ENCODE assay signal across 1 cellular context in genomic region chr20:25696384-25697131, GRCh38.
TF ChIP-seq lines count a peak whose summit lies in the region.

Gene ZNF337, minus strand, starts transcription at chr20:25696853. Its CDS starts 10,436 bp downstream, at chr20:25686417.

TF ChIP-seq in GM12878, 131 proteins besides CTCF, POLR2A, EP300 and RAD21 (continued from another document):
- TF ChIP-seq ZBTB40 (IDR thresholded peaks at IDR 0.05; ENCODE audit: borderline replicate concordance), result peak; percentile 81
- peak; percentile 74; the same call in 1 of the 2 replicates for TF ChIP-seq NR2F1 (conservative IDR thresholded peaks at IDR 0.05)
- TF ChIP-seq YY1 (IDR thresholded peaks at IDR 0.05; ENCODE audit: low read depth, low read length), result peak; percentile 55; the same call in 1 of the 2 replicates
- TF ChIP-seq ZBED1 (IDR thresholded peaks at IDR 0.05; ENCODE audit: borderline replicate concordance), result no peak
- no peak for TF ChIP-seq MYC (IDR thresholded peaks at IDR 0.05; ENCODE audit: insufficient read depth, insufficient read length, insufficient replicate concordance, low read length, severe bottlenecking)
- TF ChIP-seq IKZF2 (IDR thresholded peaks at IDR 0.05), result peak; percentile 42 to 50; a peak in 3 of 4 replicates
- TF ChIP-seq HSF1 (IDR thresholded peaks at IDR 0.05; ENCODE audit: low read depth, low read length), result no peak; the same call in 1 of the 2 replicates
- peak; percentile 88; the same call in 1 of the 2 replicates for TF ChIP-seq ASH2L (IDR thresholded peaks at IDR 0.05; ENCODE audit: borderline replicate concordance, low read depth)
- TF ChIP-seq, protein P1, sequence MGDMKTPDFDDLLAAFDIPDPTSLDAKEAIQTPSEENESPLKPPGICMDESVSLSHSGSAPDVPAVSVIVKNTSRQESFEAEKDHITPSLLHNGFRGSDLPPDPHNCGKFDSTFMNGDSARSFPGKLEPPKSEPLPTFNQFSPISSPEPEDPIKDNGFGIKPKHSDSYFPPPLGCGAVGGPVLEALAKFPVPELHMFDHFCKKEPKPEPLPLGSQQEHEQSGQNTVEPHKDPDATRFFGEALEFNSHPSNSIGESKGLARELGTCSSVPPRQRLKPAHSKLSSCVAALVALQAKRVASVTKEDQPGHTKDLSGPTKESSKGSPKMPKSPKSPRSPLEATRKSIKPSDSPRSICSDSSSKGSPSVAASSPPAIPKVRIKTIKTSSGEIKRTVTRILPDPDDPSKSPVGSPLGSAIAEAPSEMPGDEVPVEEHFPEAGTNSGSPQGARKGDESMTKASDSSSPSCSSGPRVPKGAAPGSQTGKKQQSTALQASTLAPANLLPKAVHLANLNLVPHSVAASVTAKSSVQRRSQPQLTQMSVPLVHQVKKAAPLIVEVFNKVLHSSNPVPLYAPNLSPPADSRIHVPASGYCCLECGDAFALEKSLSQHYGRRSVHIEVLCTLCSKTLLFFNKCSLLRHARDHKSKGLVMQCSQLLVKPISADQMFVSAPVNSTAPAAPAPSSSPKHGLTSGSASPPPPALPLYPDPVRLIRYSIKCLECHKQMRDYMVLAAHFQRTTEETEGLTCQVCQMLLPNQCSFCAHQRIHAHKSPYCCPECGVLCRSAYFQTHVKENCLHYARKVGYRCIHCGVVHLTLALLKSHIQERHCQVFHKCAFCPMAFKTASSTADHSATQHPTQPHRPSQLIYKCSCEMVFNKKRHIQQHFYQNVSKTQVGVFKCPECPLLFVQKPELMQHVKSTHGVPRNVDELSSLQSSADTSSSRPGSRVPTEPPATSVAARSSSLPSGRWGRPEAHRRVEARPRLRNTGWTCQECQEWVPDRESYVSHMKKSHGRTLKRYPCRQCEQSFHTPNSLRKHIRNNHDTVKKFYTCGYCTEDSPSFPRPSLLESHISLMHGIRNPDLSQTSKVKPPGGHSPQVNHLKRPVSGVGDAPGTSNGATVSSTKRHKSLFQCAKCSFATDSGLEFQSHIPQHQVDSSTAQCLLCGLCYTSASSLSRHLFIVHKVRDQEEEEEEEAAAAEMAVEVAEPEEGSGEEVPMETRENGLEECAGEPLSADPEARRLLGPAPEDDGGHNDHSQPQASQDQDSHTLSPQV (IDR thresholded peaks at IDR 0.05), result no peak
- no peak for TF ChIP-seq RAD51 (IDR thresholded peaks at IDR 0.05)
- TF ChIP-seq MEF2A (IDR thresholded peaks at IDR 0.05; ENCODE audit: insufficient read depth, low read depth, low read length), result 0 out of 2 replicates have a peak, but pooled peaks have one; percentile 18
- no peak for TF ChIP-seq REST (IDR thresholded peaks at IDR 0.05; ENCODE audit: low read depth, low read length)
- no peak for TF ChIP-seq BMI1 (IDR thresholded peaks at IDR 0.05; ENCODE audit: borderline replicate concordance)
- no peak for TF ChIP-seq E4F1 (IDR thresholded peaks at IDR 0.05; ENCODE audit: borderline replicate concordance, partially characterized antibody)
- TF ChIP-seq CBX3 (IDR thresholded peaks at IDR 0.05; ENCODE audit: borderline replicate concordance, low read depth), result no peak
- 0 out of 2 replicates have a peak, but pooled peaks have one; percentile 39 for TF ChIP-seq MAX (IDR thresholded peaks at IDR 0.05; ENCODE audit: low read depth, low read length)
- peak; percentile 74 for TF ChIP-seq SMAD5 (IDR thresholded peaks at IDR 0.05; ENCODE audit: low read depth)
- 0 out of 2 replicates have a peak, but pooled peaks have one; percentile 31 for TF ChIP-seq RCOR1 (conservative IDR thresholded peaks at IDR 0.05; ENCODE audit: low read depth, low read length)
TF ChIP-seq in GM12878: peak in this region for 54.
